10 cellular contexts compared by ENCODE assay signal in the genomic region with DNA sequence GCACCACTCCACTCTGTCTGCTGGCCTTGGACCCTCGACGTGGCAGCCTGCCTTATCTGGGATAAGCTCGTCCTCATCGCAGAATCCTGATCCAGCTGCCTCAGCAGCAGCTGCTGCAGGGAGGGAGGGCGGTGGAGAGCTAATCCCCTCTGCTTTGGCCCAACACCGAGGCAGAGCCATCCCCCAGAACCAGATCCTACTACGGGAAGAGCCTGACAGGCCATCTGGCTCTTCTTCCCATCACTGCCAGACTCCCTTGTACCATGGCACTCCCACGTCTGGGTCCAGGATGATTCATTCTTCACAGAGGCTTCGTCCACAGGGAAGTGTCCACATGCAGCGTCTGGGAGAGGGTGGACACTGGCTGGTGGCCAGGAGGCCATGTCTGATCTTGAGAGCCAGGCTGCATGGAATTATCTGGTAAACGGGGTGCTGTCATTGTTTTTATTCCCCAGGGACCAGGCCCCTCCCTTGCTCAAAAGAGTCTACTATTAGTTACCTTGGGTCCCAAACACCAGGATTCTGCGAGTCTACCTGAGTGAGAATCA. TPM values are rescaled to one million over a fixed set of nuclear protein-coding genes. Genes with fewer than 3 reads are reported as not detected.
A peak's percentile ranks its signal among the peaks of the same experiment; 100 is the strongest.
DNase-seq lines count a peak whose midpoint lies in the region; ATAC-seq, FAIRE-seq and TF ChIP-seq lines count a peak whose summit lies in the region.
"Had no signal": no experiment of that assay in that cellular context is flagged by ENCODE, and none has a peak within 500 bp of the region (broad histone marks: within the 10 kb centered on the region; RNA-seq: fewer than 3 reads in every experiment).

No MANE protein-coding gene starts in this region.

- BruUV-seq in HepG2 (replicated peaks; lab: Mats Ljungman, UMichigan) = no TSS peak

- 2% methylated on average over 9 of the region's 12 CpGs for WGBS in HepG2 (ENCODE audit: low lambda C conversion rate)

- no peaks in the 10 kb centered on the region for H3K36me3 ChIP-seq in HepG2 (replicated peaks in 1 of 2; ENCODE audit: control insufficient read depth in 1 of 2, insufficient read depth in 2 of 2, low read length in 2 of 2)

- TF ChIP-seq CTCF in HepG2 (CRISPR knock-in tag; IDR thresholded peaks at IDR 0.05) = no peak

- POLR2A ChIA-PET in HepG2 (lab: Yijun Ruan, JAX) = no interaction called here

- FAIRE-seq in HepG2 (lab: Jason Lieb, UNC) = no peak

- in situ Hi-C loops in HepG2 (cut with HindIII; ENCODE audit: extremely low pct_ligation_motif_present, low pct_unique_long_range_greater_than_20kb) = no loop called here

- H3K27ac ChIP-seq in HepG2 (ENCODE audit: extremely low read length, insufficient read depth, low read length) = no peak overlapping the region

- no peak overlapping the region for H3K4me2 ChIP-seq in HepG2 (ENCODE audit: low read depth, low read length)

- H3K9me3 ChIP-seq in HepG2 (ENCODE audit: low read length) = no peaks in the 10 kb centered on the region

- no peaks in the 10 kb centered on the region for H3K4me1 ChIP-seq in HepG2 (ENCODE audit: insufficient read depth, low read length)

- DNase-seq in A172 (ENCODE audit: low spot score) = peak; percentile 89
- peak; percentile 48 for DNase-seq in GM04504 (ENCODE audit: low read depth)
- DNase-seq in astrocyte of the hippocampus (ENCODE audit: low read depth, low spot score) = peak; percentile 52
- DNase-seq in left colon = no peak
- DNase-seq in RKO (ENCODE audit: low spot score) = no peak
- DNase-seq in DMS79 treated with DMSO at 0.1 percent for 48 hours (lab: John Stamatoyannopoulos, UW) = no peak
- DNase-seq in HepG2 (ENCODE audit: low spot score) = no peak
- no peak for DNase-seq in DMS79 (lab: John Stamatoyannopoulos, UW)
- DNase-seq: activated CD4-positive, alpha-beta memory T cell treated with anti-CD3 and anti-CD28 coated beads for 36 hours; NCI-H146 had no signal

- CTCF ChIA-PET in HepG2 (lab: Yijun Ruan, JAX; ENCODE audit: low intra/inter-chr PET ratio, low total read pairs) = no interaction called here

- H3K27me3 ChIP-seq in HepG2 (ENCODE audit: control insufficient read depth in 1 of 2, insufficient read depth in 2 of 2, low read length in 2 of 2) = peaks cover 6 to 51% of the 10 kb centered on the region in 2 experiments; a peak in 4 of 5 replicates

- TF ChIP-seq POLR2A in HepG2 (IDR thresholded peaks at IDR 0.05; ENCODE audit: insufficient read depth in 1 of 2, low read depth in 2 of 2, low read length in 2 of 2) = no peak

- H3K4me3 ChIP-seq in HepG2 (replicated peaks in 1 of 3; ENCODE audit: insufficient read depth in 1 of 3, low read depth in 2 of 3, low read length in 3 of 3) = no peak overlapping the region

- no peak overlapping the region for H3K9ac ChIP-seq in HepG2 (ENCODE audit: insufficient read depth, low read depth, low read length)

- H2AFZ ChIP-seq in HepG2 (ENCODE audit: low read length) = no peak overlapping the region

- intact Hi-C loops in left colon (cut with DNase I, micrococcal nuclease) (no loop called here), HepG2 (cut with micrococcal nuclease; ENCODE audit: unreplicated experiment) (no loop called here)

- H3K79me2 ChIP-seq in HepG2 (ENCODE audit: insufficient read depth, low read length) = no peaks in the 10 kb centered on the region

- ATAC-seq in left colon (peak; percentile 69), HepG2 (no peak)

- no peak for TF ChIP-seq RAD21 in HepG2 (CRISPR knock-in tag; IDR thresholded peaks at IDR 0.05)

- TF ChIP-seq EP300 in HepG2 (IDR thresholded peaks at IDR 0.05; ENCODE audit: low read depth in 2 of 2, low read length in 2 of 2) = no peak
- TF ChIP-seq EP300 in HepG2 (CRISPR knock-in tag; IDR thresholded peaks at IDR 0.05; ENCODE audit: borderline replicate concordance) = no peak

- H4K20me1 ChIP-seq in HepG2 (ENCODE audit: insufficient read depth, low read length) = no peaks in the 10 kb centered on the region

TF ChIP-seq in HepG2, 621 proteins besides CTCF, POLR2A, EP300 and RAD21 (continues in another document):
- TF ChIP-seq RARA (CRISPR knock-in tag; IDR thresholded peaks at IDR 0.05) = no peak
- no peak for TF ChIP-seq ZNF530 (CRISPR knock-in tag; IDR thresholded peaks at IDR 0.05; ENCODE audit: low read depth)
- TF ChIP-seq, protein P1, sequence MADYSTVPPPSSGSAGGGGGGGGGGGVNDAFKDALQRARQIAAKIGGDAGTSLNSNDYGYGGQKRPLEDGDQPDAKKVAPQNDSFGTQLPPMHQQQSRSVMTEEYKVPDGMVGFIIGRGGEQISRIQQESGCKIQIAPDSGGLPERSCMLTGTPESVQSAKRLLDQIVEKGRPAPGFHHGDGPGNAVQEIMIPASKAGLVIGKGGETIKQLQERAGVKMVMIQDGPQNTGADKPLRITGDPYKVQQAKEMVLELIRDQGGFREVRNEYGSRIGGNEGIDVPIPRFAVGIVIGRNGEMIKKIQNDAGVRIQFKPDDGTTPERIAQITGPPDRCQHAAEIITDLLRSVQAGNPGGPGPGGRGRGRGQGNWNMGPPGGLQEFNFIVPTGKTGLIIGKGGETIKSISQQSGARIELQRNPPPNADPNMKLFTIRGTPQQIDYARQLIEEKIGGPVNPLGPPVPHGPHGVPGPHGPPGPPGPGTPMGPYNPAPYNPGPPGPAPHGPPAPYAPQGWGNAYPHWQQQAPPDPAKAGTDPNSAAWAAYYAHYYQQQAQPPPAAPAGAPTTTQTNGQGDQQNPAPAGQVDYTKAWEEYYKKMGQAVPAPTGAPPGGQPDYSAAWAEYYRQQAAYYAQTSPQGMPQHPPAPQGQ (CRISPR knock-in tag; IDR thresholded peaks at IDR 0.05; ENCODE audit: borderline replicate concordance) = no peak
- no peak for TF ChIP-seq ZNF101 (CRISPR knock-in tag; IDR thresholded peaks at IDR 0.05; ENCODE audit: borderline replicate concordance, low read depth)
- TF ChIP-seq, protein P2, sequence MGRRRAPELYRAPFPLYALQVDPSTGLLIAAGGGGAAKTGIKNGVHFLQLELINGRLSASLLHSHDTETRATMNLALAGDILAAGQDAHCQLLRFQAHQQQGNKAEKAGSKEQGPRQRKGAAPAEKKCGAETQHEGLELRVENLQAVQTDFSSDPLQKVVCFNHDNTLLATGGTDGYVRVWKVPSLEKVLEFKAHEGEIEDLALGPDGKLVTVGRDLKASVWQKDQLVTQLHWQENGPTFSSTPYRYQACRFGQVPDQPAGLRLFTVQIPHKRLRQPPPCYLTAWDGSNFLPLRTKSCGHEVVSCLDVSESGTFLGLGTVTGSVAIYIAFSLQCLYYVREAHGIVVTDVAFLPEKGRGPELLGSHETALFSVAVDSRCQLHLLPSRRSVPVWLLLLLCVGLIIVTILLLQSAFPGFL (CRISPR knock-in tag; IDR thresholded peaks at IDR 0.05) = no peak
- TF ChIP-seq ELF1 (CRISPR knock-in tag; IDR thresholded peaks at IDR 0.05) = no peak
- TF ChIP-seq, protein P3, sequence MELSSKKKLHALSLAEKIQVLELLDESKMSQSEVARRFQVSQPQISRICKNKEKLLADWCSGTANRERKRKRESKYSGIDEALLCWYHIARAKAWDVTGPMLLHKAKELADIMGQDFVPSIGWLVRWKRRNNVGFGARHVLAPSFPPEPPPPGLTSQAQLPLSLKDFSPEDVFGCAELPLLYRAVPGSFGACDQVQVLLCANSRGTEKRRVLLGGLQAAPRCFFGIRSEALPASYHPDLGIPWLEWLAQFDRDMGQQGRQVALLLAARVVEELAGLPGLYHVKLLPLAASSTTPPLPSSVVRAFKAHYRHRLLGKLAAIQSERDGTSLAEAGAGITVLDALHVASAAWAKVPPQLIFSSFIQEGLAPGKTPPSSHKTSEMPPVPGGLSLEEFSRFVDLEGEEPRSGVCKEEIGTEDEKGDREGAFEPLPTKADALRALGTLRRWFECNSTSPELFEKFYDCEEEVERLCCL (CRISPR knock-in tag; IDR thresholded peaks at IDR 0.05; ENCODE audit: borderline replicate concordance) = no peak
- no peak for TF ChIP-seq ZNF350 (CRISPR knock-in tag; IDR thresholded peaks at IDR 0.05; ENCODE audit: borderline replicate concordance, low read depth)

RNA-seq across cellular contexts. Expression of a gene that starts 14.6 kb away (rescaled TPM):
- not detected in 2 replicates for total RNA-seq in A172 (2014; rRNA removed; shearing (Covaris generic))
- total RNA-seq in left colon = under 1 TPM; 0.18 to 0.42 TPM
- total RNA-seq in HepG2 (2016; rRNA removed; fragmentation: Illumina TruSeq; extraction: Trizol) = not detected in 2 replicates
- total RNA-seq in HepG2 (2016; cell fraction: cytosol; rRNA removed; fragmentation: Illumina TruSeq; extraction: Trizol; ENCODE audit: low read depth) = not detected in 2 replicates
- not detected in 2 replicates for total RNA-seq in HepG2 (2016; cell fraction: insoluble cytoplasmic fraction; rRNA removed; fragmentation: Illumina TruSeq; extraction: Trizol)
- not detected in 2 replicates for total RNA-seq in HepG2 (2016; cell fraction: membrane; rRNA removed; fragmentation: Illumina TruSeq; extraction: Trizol)
- not detected in 2 replicates for total RNA-seq in HepG2 (2016; cell fraction: nucleus; rRNA removed; fragmentation: Illumina TruSeq; extraction: Trizol)
- not detected in 2 replicates for polyA plus RNA-seq in HepG2 (2011; rRNA removed)
- not detected in 2 replicates for polyA plus RNA-seq in HepG2 (2011; cell fraction: cytosol; rRNA removed)
- not detected in 2 replicates for polyA plus RNA-seq in HepG2 (2011; cell fraction: nucleus; rRNA removed)
- not detected in 2 replicates for polyA plus RNA-seq in HepG2 (2012)
- not detected in 2 replicates for polyA plus RNA-seq in HepG2 (2016; cell fraction: cytosol; fragmentation: Illumina TruSeq; extraction: Trizol; ENCODE audit: low read depth)
- polyA plus RNA-seq in HepG2 (2016; cell fraction: insoluble cytoplasmic fraction; fragmentation: Illumina TruSeq; extraction: Trizol; ENCODE audit: low read depth) = not detected in 2 replicates
- polyA plus RNA-seq in HepG2 (2016; cell fraction: membrane; fragmentation: Illumina TruSeq; extraction: Trizol; ENCODE audit: low read depth) = not detected in 2 replicates
- polyA plus RNA-seq in HepG2 (2016; cell fraction: nucleus; fragmentation: Illumina TruSeq; extraction: Trizol; ENCODE audit: insufficient read depth, low read depth) = not detected in 2 replicates
- 0.23 TPM in 1 of 2 replicates, not detected in the other for polyA minus RNA-seq in HepG2 (2011; rRNA and poly(A)+ RNA removed; ENCODE audit: low replicate concordance)
- not detected in 2 replicates for polyA minus RNA-seq in HepG2 (2011; cell fraction: cytosol; rRNA and poly(A)+ RNA removed)
- polyA minus RNA-seq in HepG2 (2011; cell fraction: nucleus; rRNA and poly(A)+ RNA removed) = not detected in 2 replicates
- total RNA-seq: activated CD4-positive, alpha-beta memory T cell treated with anti-CD3 and anti-CD28 coated beads for 36 hours had no signal

Comparison
In these comparisons a context has a peak if more than half of its experiments do, and no peak if none do; other contexts are left out.
1. DNase-seq: peak in A172 (single experiment), GM04504 (single experiment) and astrocyte of the hippocampus (single experiment); none in left colon (0 of 2), RKO (single experiment), DMS79 treated with DMSO at 0.1 percent for 48 hours (single experiment), HepG2 (single experiment) and DMS79 (single experiment).